17 cellular contexts compared by ENCODE assay signal in genomic region chr20:51198876-51199523, GRCh38.
DNase-seq lines count a peak whose midpoint lies in the region; ATAC-seq, FAIRE-seq and TF ChIP-seq lines count a peak whose summit lies in the region.
"Had no signal": no experiment of that assay in that cellular context is flagged by ENCODE, and none has a peak within 500 bp of the region (broad histone marks: within the 10 kb centered on the region; RNA-seq: fewer than 3 reads in every experiment).

No MANE protein-coding gene starts in this region.

- H3K27me3 ChIP-seq in RWPE2 (ENCODE audit: insufficient read depth, poor library complexity, severe bottlenecking) (no peaks in the 10 kb centered on the region), ovary (no peaks in the 10 kb centered on the region), GM23248 (replicated peaks; ENCODE audit: insufficient read depth) (peaks cover 13% of the 10 kb centered on the region; the same call in 1 of the 2 replicates), foreskin keratinocyte (peaks cover 12% of the 10 kb centered on the region)
- H3K27me3 ChIP-seq: BLaER1 had no signal

- no peaks in the 10 kb centered on the region for H3K9me2 ChIP-seq in GM23248 (ENCODE audit: insufficient read depth)

- H3F3A ChIP-seq in GM23248 (ENCODE audit: insufficient read depth), result no peaks in the 10 kb centered on the region

- DNase-seq in HTR-8/SVneo (ENCODE audit: insufficient read length, low spot score) (no peak), RWPE2 (ENCODE audit: low spot score) (peak; percentile 58), islet precursor cell (peak; percentile 44), ovary (peak; percentile 37 to 87 (median 71)), GM23248 (no peak), dermis blood vessel endothelial cell (no peak), foreskin keratinocyte (no peak), RKO (ENCODE audit: low spot score) (no peak)
- DNase-seq: 8988T; CD4-positive, alpha-beta memory T cell; DMS153; DMS79; GDM1 had no signal

- TF ChIP-seq POLR2A in ovary (IDR thresholded peaks at IDR 0.05), result no peak

- TF ChIP-seq CTCF in RWPE2 (IDR thresholded peaks at IDR 0.05; ENCODE audit: poor library complexity, severe bottlenecking), result no peak
- TF ChIP-seq CTCF in ovary (IDR thresholded peaks at IDR 0.05), result no peak
- TF ChIP-seq CTCF in foreskin keratinocyte (conservative IDR thresholded peaks at IDR 0.05), result no peak

- H3K4me1 ChIP-seq in RWPE2 (ENCODE audit: insufficient read depth, poor library complexity, severe bottlenecking) (peaks cover 4% of the 10 kb centered on the region), ovary (ENCODE audit: insufficient read depth) (peaks cover 16% of the 10 kb centered on the region), GM23248 (ENCODE audit: insufficient read depth) (0 out of 2 replicates have a peak, but pooled peaks cover 2% of the 10 kb centered on the region), foreskin keratinocyte (peaks cover 3% of the 10 kb centered on the region)
- H3K4me1 ChIP-seq: BLaER1, HAP-1 had no signal

- intact Hi-C loops in ovary (cut with DNase I), result no loop called here

- H3K4me2 ChIP-seq in GM23248 (ENCODE audit: unreplicated experiment), result no peak overlapping the region
- H3K4me2 ChIP-seq: BLaER1 had no signal

- no peak overlapping the region for H3K9ac ChIP-seq in GM23248
- H3K9ac ChIP-seq: BLaER1 had no signal

- WGBS in ovary, 3 donors, result 14 to 35% (median 15%) methylated on average over 6 of the region's 6 CpGs
- 74 to 76% methylated on average over 6 of the region's 6 CpGs for WGBS in GM23248 (ENCODE audit: low coverage in 1 of 2, low lambda C conversion rate in 2 of 2, missing lambda C conversion rate in 2 of 2), 2 experiments

- ATAC-seq in RWPE2 (ENCODE audit: low read depth) (no peak), foreskin keratinocyte (no peak)

- no peaks in the 10 kb centered on the region for H3K36me3 ChIP-seq in RWPE2 (ENCODE audit: low read depth)
- no peaks in the 10 kb centered on the region for H3K36me3 ChIP-seq in ovary
- no peaks in the 10 kb centered on the region for H3K36me3 ChIP-seq in GM23248 (ENCODE audit: low read depth)
- H3K36me3 ChIP-seq: BLaER1, HAP-1 had no signal

- peak; percentile 92 for FAIRE-seq in HTR-8/SVneo (lab: Jason Lieb, UNC)
- FAIRE-seq: GM12892, GM18507 had no signal

- H3K4me3 ChIP-seq in RWPE2 (ENCODE audit: severe bottlenecking) (no peak overlapping the region), ovary (no peak overlapping the region), GM23248 (no peak overlapping the region)
- H3K4me3 ChIP-seq: BLaER1, HAP-1 had no signal

- H3K79me2 ChIP-seq in GM23248 (ENCODE audit: insufficient read depth), result no peaks in the 10 kb centered on the region

- H3K9me3 ChIP-seq in RWPE2 (ENCODE audit: severe bottlenecking), result no peaks in the 10 kb centered on the region
- no peaks in the 10 kb centered on the region for H3K9me3 ChIP-seq in ovary
- H3K9me3 ChIP-seq in GM23248 (ENCODE audit: low read depth), result no peaks in the 10 kb centered on the region
- H3K9me3 ChIP-seq: HAP-1 had no signal

- no peak for TF ChIP-seq EP300 in ovary (IDR thresholded peaks at IDR 0.05)

- in situ Hi-C loops in GM23248 (cut with MboI), result no loop called here

- H2AFZ ChIP-seq in GM23248, result no peak overlapping the region

- H4K20me1 ChIP-seq in GM23248 (ENCODE audit: insufficient read depth), result no peaks in the 10 kb centered on the region
- H4K20me1 ChIP-seq: BLaER1 had no signal

- H3K27ac ChIP-seq in RWPE2 (ENCODE audit: poor library complexity, severe bottlenecking) (no peak overlapping the region), ovary (peak overlapping the region; percentile 21 to 47), GM23248 (no peak overlapping the region), foreskin keratinocyte (no peak overlapping the region)
- H3K27ac ChIP-seq: BLaER1 had no signal

Comparison
In these comparisons a context has a peak if more than half of its experiments do, and no peak if none do; other contexts are left out.
1. DNase-seq: peak in RWPE2 (single experiment), islet precursor cell (single experiment) and ovary (5 of 5); none in HTR-8/SVneo (single experiment), GM23248 (single experiment), dermis blood vessel endothelial cell (single experiment), foreskin keratinocyte (0 of 2) and RKO (single experiment).
2. H3K27ac ChIP-seq: peak in ovary (2 of 2); none in RWPE2 (single experiment), GM23248 (single experiment) and foreskin keratinocyte (single experiment).